Comparison of ENCODE assay signal across 27 cellular contexts in genomic region chr19:3257071-3257470, GRCh38. TPM values are rescaled to one million over a fixed set of nuclear protein-coding genes. Genes with fewer than 3 reads are reported as not detected.
DNase-seq lines count a peak whose midpoint lies in the region; ATAC-seq, FAIRE-seq and TF ChIP-seq lines count a peak whose summit lies in the region.
"Had no signal": no experiment of that assay in that cellular context is flagged by ENCODE, and none has a peak within 500 bp of the region (broad histone marks: within the 10 kb centered on the region; RNA-seq: fewer than 3 reads in every experiment).

No MANE protein-coding gene starts in this region.

- TF ChIP-seq CTCF in K562 (IDR thresholded peaks at IDR 0.05 in 2 of 3, conservative IDR thresholded peaks at IDR 0.05 in 1 of 3; ENCODE audit: insufficient read depth in 2 of 3, low read depth in 1 of 3, low read length in 3 of 3) (no peak), PC-3 (conservative IDR thresholded peaks at IDR 0.05; ENCODE audit: low read depth, low read length) (no peak), suprapubic skin (IDR thresholded peaks at IDR 0.05) (no peak)

- WGBS in K562 (ENCODE audit: insufficient coverage, low coverage, missing lambda C conversion rate), result 15% methylated on average over 7 of the region's 8 CpGs
- whole genome bisulfite sequencing in suprapubic skin, result 93% methylated on average over 8 of the region's 8 CpGs

- H3K4me3 ChIP-seq in K562 (no peak overlapping the region), PC-3 (ENCODE audit: low read length) (no peak overlapping the region), suprapubic skin (no peak overlapping the region)
- H3K4me3 ChIP-seq: BLaER1, GM12878 had no signal

- no peak overlapping the region for H3K4me2 ChIP-seq in K562 (ENCODE audit: insufficient read depth, low read length)
- H3K4me2 ChIP-seq in PC-3 (ENCODE audit: low read length), result no peak overlapping the region
- H3K4me2 ChIP-seq: BLaER1 had no signal

- H3K9me2 ChIP-seq in PC-3 (replicated peaks; ENCODE audit: low read length), result no peaks in the 10 kb centered on the region

- H3K36me3 ChIP-seq in K562 (ENCODE audit: control insufficient read depth, insufficient read depth, low read length) (no peaks in the 10 kb centered on the region), PC-3 (ENCODE audit: low read depth, low read length) (no peaks in the 10 kb centered on the region), suprapubic skin (no peaks in the 10 kb centered on the region)
- H3K36me3 ChIP-seq: BE2C had no signal

- TF ChIP-seq EP300 in K562 (IDR thresholded peaks at IDR 0.05; ENCODE audit: low read length), result no peak
- TF ChIP-seq EP300 in suprapubic skin (IDR thresholded peaks at IDR 0.05), result no peak

- no peak for TF ChIP-seq POLR2A in K562 (conservative IDR thresholded peaks at IDR 0.05)
- TF ChIP-seq POLR2A in suprapubic skin (IDR thresholded peaks at IDR 0.05), result no peak

- H3K27me3 Mint-ChIP-seq in stimulated activated naive B cell treated with anti-CD40 and anti-IgM and Interleukin-4, amounts not matched to agents 10 μg/mL and 1 μg/mL and 100 μg/mL, for 72 hours, result peaks cover 37% of the 10 kb centered on the region in 2 donors

- no peaks in the 10 kb centered on the region for H4K20me1 ChIP-seq in K562 (replicated peaks; ENCODE audit: control insufficient read depth, insufficient read depth, low read length)
- H4K20me1 ChIP-seq in PC-3 (ENCODE audit: low read length), result no peaks in the 10 kb centered on the region
- H4K20me1 ChIP-seq: BLaER1 had no signal

- in situ Hi-C loops in K562 (cut with MboI), result no loop called here

- no peaks in the 10 kb centered on the region for H3K9me1 ChIP-seq in K562 (ENCODE audit: control insufficient read depth, insufficient read depth, low read length)

- TF ChIP-seq RAD21 in K562 (CRISPR knock-in tag; conservative IDR thresholded peaks at IDR 0.05 in 1 of 2, IDR thresholded peaks at IDR 0.05 in 1 of 2), result no peak

- H3K9me3 ChIP-seq in K562 (replicated peaks; ENCODE audit: control insufficient read depth, insufficient read depth, low read depth, low read length), result no peaks in the 10 kb centered on the region; the same call in 1 of the 2 replicates
- no peaks in the 10 kb centered on the region for H3K9me3 ChIP-seq in PC-3 (ENCODE audit: low read length)
- peaks cover 7% of the 10 kb centered on the region for H3K9me3 ChIP-seq in suprapubic skin
- H3K9me3 ChIP-seq: BE2C had no signal

- H3K27ac Mint-ChIP-seq in stimulated activated naive B cell treated with anti-CD40 and anti-IgM and Interleukin-4, amounts not matched to agents 10 μg/mL and 1 μg/mL and 100 μg/mL, for 72 hours, result peak overlapping the region; percentile 21
- H3K27ac Mint-ChIP-seq: CD14-positive monocyte; CD4-positive, alpha-beta memory T cell; CD4-positive, CD25-positive, alpha-beta regulatory T cell; CD8-positive, alpha-beta memory T cell had no signal

- FAIRE-seq in K562 (lab: Jason Lieb, UNC), result no peak
- FAIRE-seq: A204.1, GM12878, GM12892, GM18507 had no signal

- no peak overlapping the region for H3K9ac ChIP-seq in K562 (ENCODE audit: insufficient read depth in 1 of 2, low read depth in 2 of 2, low read length in 2 of 2)
- H3K9ac ChIP-seq in PC-3 (ENCODE audit: low read length), result no peak overlapping the region
- H3K9ac ChIP-seq: BLaER1 had no signal

- ATAC-seq in K562, result no peak
- no peak for ATAC-seq in stimulated activated naive B cell treated with anti-CD40 and anti-IgM and Interleukin-4, amounts not matched to agents 10 μg/mL and 1 μg/mL and 100 μg/mL, for 72 hours (replicated peaks)
- ATAC-seq in PC-3, result no peak
- ATAC-seq in HG03159 (IDR thresholded peaks at IDR 0.05; ENCODE audit: unreplicated experiment), result no peak
- ATAC-seq: GM12878 had no signal

- BruUV-seq in K562 (replicated peaks; lab: Mats Ljungman, UMichigan) (no TSS peak), PC-3 (replicated peaks; lab: Mats Ljungman, UMichigan) (no TSS peak)

- intact Hi-C loops in K562 (cut with micrococcal nuclease) (no loop called here), PC-3 (cut with micrococcal nuclease) (no loop called here)

- DNase-seq in K562 (ENCODE audit: extremely low read depth in 1 of 4, low spot score in 3 of 4), result no peak
- DNase-seq in stimulated activated naive B cell treated with anti-CD40 and anti-IgM and Interleukin-4, amounts not matched to agents 10 μg/mL and 1 μg/mL and 100 μg/mL, for 72 hours, result no peak
- DNase-seq in PC-3, result no peak
- DNase-seq in suprapubic skin (ENCODE audit: low spot score in 2 of 2), result no peak
- DNase-seq: 8988T; ACHN; BE2C; C1 segment of cervical spinal cord; CD4-positive, alpha-beta memory T cell; CD4-positive, CD25-positive, alpha-beta regulatory T cell; CD8-positive, alpha-beta memory T cell; COR-L47; DMS 273 treated with DMSO at 0.1 percent for 48 hours; DMS153; DMS53; DMS79; DND-41; EL; GDM1 had no signal

- no peaks in the 10 kb centered on the region for H3K4me1 Mint-ChIP-seq in stimulated activated naive B cell treated with anti-CD40 and anti-IgM and Interleukin-4, amounts not matched to agents 10 μg/mL and 1 μg/mL and 100 μg/mL, for 72 hours
- H3K4me1 Mint-ChIP-seq: CD14-positive monocyte; CD4-positive, alpha-beta memory T cell; CD4-positive, CD25-positive, alpha-beta regulatory T cell; CD8-positive, alpha-beta memory T cell had no signal

- H3K27ac ChIP-seq in K562 (ENCODE audit: extremely low read depth, low read depth, low read length) (no peak overlapping the region), PC-3 (ENCODE audit: low read length) (no peak overlapping the region), suprapubic skin (no peak overlapping the region)
- H3K27ac ChIP-seq: BLaER1 had no signal

- H3K36me3 Mint-ChIP-seq in stimulated activated naive B cell treated with anti-CD40 and anti-IgM and Interleukin-4, amounts not matched to agents 10 μg/mL and 1 μg/mL and 100 μg/mL, for 72 hours, result peaks cover 0 to 5% of the 10 kb centered on the region in 2 donors
- H3K36me3 Mint-ChIP-seq: CD14-positive monocyte; CD4-positive, alpha-beta memory T cell; CD4-positive, CD25-positive, alpha-beta regulatory T cell; CD8-positive, alpha-beta memory T cell had no signal

- H3K27me3 ChIP-seq in K562 (ENCODE audit: control insufficient read depth in 2 of 2, insufficient read depth in 2 of 2, low read length in 2 of 2) (peaks cover 4 to 16% of the 10 kb centered on the region in 2 experiments; a peak in 3 of 5 replicates), PC-3 (ENCODE audit: low read length) (no peaks in the 10 kb centered on the region), suprapubic skin (peaks cover 15% of the 10 kb centered on the region)
- H3K27me3 ChIP-seq: BLaER1 had no signal

- no peak overlapping the region for H3K4me3 Mint-ChIP-seq in stimulated activated naive B cell treated with anti-CD40 and anti-IgM and Interleukin-4, amounts not matched to agents 10 μg/mL and 1 μg/mL and 100 μg/mL, for 72 hours
- H3K4me3 Mint-ChIP-seq: CD14-positive monocyte; CD4-positive, alpha-beta memory T cell; CD4-positive, CD25-positive, alpha-beta regulatory T cell; CD8-positive, alpha-beta memory T cell had no signal

- H3F3A ChIP-seq in PC-3 (ENCODE audit: low read length, unreplicated experiment), result no peaks in the 10 kb centered on the region

- no peaks in the 10 kb centered on the region; a peak in 1 of 5 replicates for H3K4me1 ChIP-seq in K562 (replicated peaks in 1 of 2; ENCODE audit: control insufficient read depth in 2 of 2, insufficient read depth in 2 of 2, low read length in 2 of 2)
- H3K4me1 ChIP-seq in PC-3 (ENCODE audit: insufficient read depth, low read length), result no peaks in the 10 kb centered on the region
- H3K4me1 ChIP-seq in suprapubic skin, result no peaks in the 10 kb centered on the region
- H3K4me1 ChIP-seq: BE2C, BLaER1 had no signal

- H3K79me2 ChIP-seq in K562 (ENCODE audit: control insufficient read depth, insufficient read depth, low read length) (no peaks in the 10 kb centered on the region), PC-3 (ENCODE audit: low read length) (no peaks in the 10 kb centered on the region)

- no peak overlapping the region for H2AFZ ChIP-seq in K562 (ENCODE audit: low read depth, low read length)
- no peak overlapping the region for H2AFZ ChIP-seq in PC-3 (ENCODE audit: low read length)

- POLR2A ChIA-PET in K562 (lab: Yijun Ruan, JAX), result interaction anchor here (0.8 kb wide), 1 partner anchor 714 kb away, joined by 4 read pairs; the partner anchor contains the start of gene DAPK3
- POLR2A ChIA-PET in PC-3 (lab: Charles Lee; ENCODE audit: unreplicated experiment), result no interaction called here

- CTCF ChIA-PET in K562 (lab: Yijun Ruan, JAX; ENCODE audit: low intra/inter-chr PET ratio), result no interaction called here
- CTCF ChIA-PET in PC-3 (lab: Charles Lee), result no interaction called here

- H3K9me3 Mint-ChIP-seq in stimulated activated naive B cell treated with anti-CD40 and anti-IgM and Interleukin-4, amounts not matched to agents 10 μg/mL and 1 μg/mL and 100 μg/mL, for 72 hours, result peaks cover 8 to 12% of the 10 kb centered on the region in 2 donors

RNA-seq across cellular contexts. Expression of gene CELF5, which starts 32.6 kb away (rescaled TPM):
- total RNA-seq in K562 (2011; cell fraction: chromatin; rRNA removed; ENCODE audit: low replicate concordance), result 0.18 and 0.69 TPM in 2 replicates
- total RNA-seq in K562 (2011; cell fraction: nucleolus; rRNA removed), result 0.50 and 0.53 TPM in 2 replicates
- 0.81 and 0.99 TPM in 2 replicates for total RNA-seq in K562 (2011; cell fraction: nucleoplasm; rRNA removed)
- total RNA-seq in K562 (2014; rRNA removed), result 0.05 and 0.73 TPM in 2 replicates
- total RNA-seq in K562 (2014; rRNA removed; fragmentation: Illumina TruSeq; extraction: Trizol), result 0.07 and 0.26 TPM in 2 replicates
- total RNA-seq in K562 (2015; rRNA removed; fragmentation: Illumina TruSeq; extraction: Trizol), result 0.36 and 0.41 TPM in 2 replicates
- 0.29 and 0.49 TPM in 2 replicates for total RNA-seq in K562 (2021)
- polyA plus RNA-seq in K562 (2011; rRNA removed), result 0.28 and 0.38 TPM in 2 replicates
- polyA plus RNA-seq in K562 (2011; cell fraction: cytosol; rRNA removed), result 0.21 and 0.25 TPM in 2 replicates
- polyA plus RNA-seq in K562 (2011; cell fraction: nucleus; rRNA removed), result 1.4 and 2.7 TPM in 2 replicates
- 0.52 and 0.54 TPM in 2 replicates for polyA plus RNA-seq in K562 (2012)
- polyA plus RNA-seq in K562 (2014; fragmentation: Illumina TruSeq; extraction: Trizol), result 0.22 and 0.39 TPM in 2 replicates
- under 1 TPM; 0.01 to 0.07 TPM for polyA plus RNA-seq in K562 (2014; fragmentation: Nextera tagmentation; extraction: Ambion mirVana)
- polyA plus RNA-seq in K562 (2014; rRNA removed), result 0.27 and 0.56 TPM in 2 replicates
- polyA minus RNA-seq in K562 (2011; rRNA and poly(A)+ RNA removed), result 0.18 and 0.30 TPM in 2 replicates
- polyA minus RNA-seq in K562 (2011; cell fraction: cytosol; rRNA and poly(A)+ RNA removed), result not detected in 2 replicates
- polyA minus RNA-seq in K562 (2011; cell fraction: nucleus; rRNA and poly(A)+ RNA removed), result 0.27 and 0.44 TPM in 2 replicates
- 0.44 and 0.75 TPM in 2 replicates for total RNA-seq in PC-3 (2014; rRNA removed)
- total RNA-seq in suprapubic skin, result under 1 TPM in 3 of 4 donors, not detected in 1; 0.17 to 0.87 (median 0.64) TPM
- total RNA-seq: GM12878 had no signal
- polyA plus RNA-seq: AG04450; CD14-positive monocyte; CD4-positive, CD25-positive, alpha-beta regulatory T cell; CD8-positive, alpha-beta memory T cell had no signal
